Comparison of ENCODE assay signal across 1 cellular context in the genomic region with DNA sequence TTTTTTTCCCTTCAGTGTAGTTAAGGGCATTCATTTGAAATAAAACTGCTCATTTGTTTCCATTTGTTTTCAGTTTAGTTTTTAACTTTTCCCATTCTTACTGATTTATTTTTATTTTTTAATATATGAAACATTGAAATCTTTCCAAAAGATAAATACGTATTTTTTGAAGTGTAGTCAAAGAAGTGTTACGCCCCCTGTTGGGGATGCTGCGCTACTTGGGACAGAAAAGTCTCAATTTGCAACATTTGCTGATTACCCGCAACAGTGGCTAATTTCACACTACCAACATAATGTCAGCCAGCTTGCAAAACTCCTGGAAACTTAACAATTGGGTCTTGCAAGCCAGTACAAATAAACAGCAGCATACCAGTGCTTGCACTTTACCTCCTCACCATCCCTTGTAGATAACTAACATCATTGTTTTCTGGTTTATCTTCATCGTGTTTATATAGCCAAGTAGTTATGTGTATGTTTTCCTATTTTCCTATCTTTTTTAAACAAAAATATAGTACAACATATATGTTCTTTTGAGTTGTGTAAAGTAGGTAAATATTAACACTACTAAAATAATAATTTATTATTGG.
TF ChIP-seq lines count a peak whose summit lies in the region.

No MANE protein-coding gene starts in this region.

TF ChIP-seq in HCT116, 20 proteins besides CTCF, POLR2A, EP300 and RAD21 (continued from another document):
- TF ChIP-seq, protein P1, sequence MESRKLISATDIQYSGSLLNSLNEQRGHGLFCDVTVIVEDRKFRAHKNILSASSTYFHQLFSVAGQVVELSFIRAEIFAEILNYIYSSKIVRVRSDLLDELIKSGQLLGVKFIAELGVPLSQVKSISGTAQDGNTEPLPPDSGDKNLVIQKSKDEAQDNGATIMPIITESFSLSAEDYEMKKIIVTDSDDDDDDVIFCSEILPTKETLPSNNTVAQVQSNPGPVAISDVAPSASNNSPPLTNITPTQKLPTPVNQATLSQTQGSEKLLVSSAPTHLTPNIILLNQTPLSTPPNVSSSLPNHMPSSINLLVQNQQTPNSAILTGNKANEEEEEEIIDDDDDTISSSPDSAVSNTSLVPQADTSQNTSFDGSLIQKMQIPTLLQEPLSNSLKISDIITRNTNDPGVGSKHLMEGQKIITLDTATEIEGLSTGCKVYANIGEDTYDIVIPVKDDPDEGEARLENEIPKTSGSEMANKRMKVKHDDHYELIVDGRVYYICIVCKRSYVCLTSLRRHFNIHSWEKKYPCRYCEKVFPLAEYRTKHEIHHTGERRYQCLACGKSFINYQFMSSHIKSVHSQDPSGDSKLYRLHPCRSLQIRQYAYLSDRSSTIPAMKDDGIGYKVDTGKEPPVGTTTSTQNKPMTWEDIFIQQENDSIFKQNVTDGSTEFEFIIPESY (IDR thresholded peaks at IDR 0.05; ENCODE audit: extremely low read depth, insufficient replicate concordance, low read length), result no peak
- TF ChIP-seq, protein P2, sequence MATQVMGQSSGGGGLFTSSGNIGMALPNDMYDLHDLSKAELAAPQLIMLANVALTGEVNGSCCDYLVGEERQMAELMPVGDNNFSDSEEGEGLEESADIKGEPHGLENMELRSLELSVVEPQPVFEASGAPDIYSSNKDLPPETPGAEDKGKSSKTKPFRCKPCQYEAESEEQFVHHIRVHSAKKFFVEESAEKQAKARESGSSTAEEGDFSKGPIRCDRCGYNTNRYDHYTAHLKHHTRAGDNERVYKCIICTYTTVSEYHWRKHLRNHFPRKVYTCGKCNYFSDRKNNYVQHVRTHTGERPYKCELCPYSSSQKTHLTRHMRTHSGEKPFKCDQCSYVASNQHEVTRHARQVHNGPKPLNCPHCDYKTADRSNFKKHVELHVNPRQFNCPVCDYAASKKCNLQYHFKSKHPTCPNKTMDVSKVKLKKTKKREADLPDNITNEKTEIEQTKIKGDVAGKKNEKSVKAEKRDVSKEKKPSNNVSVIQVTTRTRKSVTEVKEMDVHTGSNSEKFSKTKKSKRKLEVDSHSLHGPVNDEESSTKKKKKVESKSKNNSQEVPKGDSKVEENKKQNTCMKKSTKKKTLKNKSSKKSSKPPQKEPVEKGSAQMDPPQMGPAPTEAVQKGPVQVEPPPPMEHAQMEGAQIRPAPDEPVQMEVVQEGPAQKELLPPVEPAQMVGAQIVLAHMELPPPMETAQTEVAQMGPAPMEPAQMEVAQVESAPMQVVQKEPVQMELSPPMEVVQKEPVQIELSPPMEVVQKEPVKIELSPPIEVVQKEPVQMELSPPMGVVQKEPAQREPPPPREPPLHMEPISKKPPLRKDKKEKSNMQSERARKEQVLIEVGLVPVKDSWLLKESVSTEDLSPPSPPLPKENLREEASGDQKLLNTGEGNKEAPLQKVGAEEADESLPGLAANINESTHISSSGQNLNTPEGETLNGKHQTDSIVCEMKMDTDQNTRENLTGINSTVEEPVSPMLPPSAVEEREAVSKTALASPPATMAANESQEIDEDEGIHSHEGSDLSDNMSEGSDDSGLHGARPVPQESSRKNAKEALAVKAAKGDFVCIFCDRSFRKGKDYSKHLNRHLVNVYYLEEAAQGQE (IDR thresholded peaks at IDR 0.05; ENCODE audit: low read depth), result no peak
